Comparison of ENCODE assay signal across 21 cellular contexts in genomic region chr14:67317822-67318221, GRCh38.
"Had no signal": no experiment of that assay in that cellular context is flagged by ENCODE, and none has a peak within 500 bp of the region (broad histone marks: within the 10 kb centered on the region; RNA-seq: fewer than 3 reads in every experiment).

No MANE protein-coding gene starts in this region.

- H3K27ac ChIP-seq: colonic mucosa, epithelial cell of prostate, gastrocnemius medialis, lower lobe of right lung, neutrophil, pancreas, right lobe of liver, stomach, thyroid gland had no signal

- H3K9me3 ChIP-seq: colonic mucosa, gastrocnemius medialis, lower lobe of right lung, neutrophil, pancreas, right lobe of liver, stomach, thyroid gland had no signal

- H3K4me3 ChIP-seq: colonic mucosa, gastrocnemius medialis, lower lobe of right lung, pancreas, right lobe of liver, stomach, thyroid gland had no signal

- H3K27me3 ChIP-seq: colonic mucosa, gastrocnemius medialis, neutrophil, pancreas, right lobe of liver, stomach, thyroid gland had no signal

- DNase-seq: colonic mucosa; effector CD8-positive, alpha-beta T cell; endodermal cell; foreskin fibroblast; gastrocnemius medialis; head of caudate nucleus; left cardiac atrium; left ventricle myocardium superior; lower lobe of right lung; natural killer cell; pancreas; right lobe of liver; stimulated activated CD4-positive, alpha-beta T cell treated with anti-CD3 and anti-CD28 coated beads, Interleukin-2, amount 100 ng/mL, for 24 hours; stimulated activated CD4-positive, alpha-beta T cell treated with anti-CD3 and anti-CD28 coated beads, Interleukin-4, amount 100 ng/mL, for 24 hours; stimulated activated naive CD4-positive, alpha-beta T cell treated with Interleukin-2 at 50 U/mL for 16 hours; stomach; thyroid gland had no signal

- H3K36me3 ChIP-seq: colonic mucosa had no signal

- H3K4me1 ChIP-seq: colonic mucosa, gastrocnemius medialis, lower lobe of right lung, pancreas, right lobe of liver had no signal

- ATAC-seq: esophagus mucosa; gastrocnemius medialis; left cardiac atrium; left ventricle myocardium superior; lower lobe of right lung; natural killer cell; pancreas; right lobe of liver; stimulated activated effector memory CD8-positive, alpha-beta T cell treated with anti-CD3 and anti-CD28 coated beads, Interleukin-12 subunit alpha, Interleukin-12 subunit beta, amount 100 ng/mL, for 72 hours had no signal
